Comparison of ENCODE assay signal across 23 cellular contexts in genomic region chr21:25292396-25292795, GRCh38.
DNase-seq lines count a peak whose midpoint lies in the region; ATAC-seq, FAIRE-seq and TF ChIP-seq lines count a peak whose summit lies in the region.
"Had no signal": no experiment of that assay in that cellular context is flagged by ENCODE, and none has a peak within 500 bp of the region (broad histone marks: within the 10 kb centered on the region; RNA-seq: fewer than 3 reads in every experiment).

No MANE protein-coding gene starts in this region.

- H3K4me3 Mint-ChIP-seq in H9, result no peak overlapping the region; a peak in 1 of 5 replicates
- H3K4me3 Mint-ChIP-seq: CD4-positive, alpha-beta T cell; CD8-positive, alpha-beta T cell had no signal

- H3K27ac ChIP-seq in H9 (ENCODE audit: insufficient read length, low read depth, low read length) (no peak overlapping the region), H1 (ENCODE audit: low read depth, low read length) (no peak overlapping the region), tibial nerve (no peak overlapping the region), upper lobe of right lung (no peak overlapping the region)
- H3K27ac ChIP-seq: BLaER1 had no signal

- no peak for TF ChIP-seq RAD21 in H1 (IDR thresholded peaks at IDR 0.05 in 1 of 2, conservative IDR thresholded peaks at IDR 0.05 in 1 of 2; ENCODE audit: low read depth in 2 of 2, low read length in 2 of 2)

- H4K5ac ChIP-seq in H9 (ENCODE audit: insufficient read length, low read depth, low read length), result no peak overlapping the region
- no peak overlapping the region for H4K5ac ChIP-seq in H1 (ENCODE audit: insufficient read length, low read depth, low read length)

- CTCF ChIA-PET in H1 (lab: Charles Lee; ENCODE audit: partially characterized antibody), result interaction anchor here (1.8 kb wide), 1 partner anchor 9 kb away, joined by 7 read pairs; no protein-coding TSS in a partner anchor

- H3K4me2 ChIP-seq in H9 (ENCODE audit: insufficient read depth, insufficient read length, low read length), result no peak overlapping the region
- H3K4me2 ChIP-seq in H1 (ENCODE audit: insufficient read depth in 1 of 2, low read depth in 2 of 2, low read length in 2 of 2), result no peak overlapping the region
- H3K4me2 ChIP-seq: BLaER1 had no signal

- no peak for FAIRE-seq in H1 (lab: Jason Lieb, UNC)
- FAIRE-seq: A204.1, D721Med, G401.6, GM12878, GM12892, GM18507 had no signal

- H3K4me3 ChIP-seq in H1 (ENCODE audit: extremely low read depth in 1 of 4, insufficient read depth in 2 of 4, low read depth in 3 of 4, low read length in 4 of 4), result no peak overlapping the region
- H3K4me3 ChIP-seq in tibial nerve, result no peak overlapping the region
- no peak overlapping the region for H3K4me3 ChIP-seq in upper lobe of right lung
- H3K4me3 ChIP-seq: BLaER1, GM12878 had no signal

- H3K79me1 ChIP-seq in H9 (ENCODE audit: insufficient read depth, low read depth, low read length, poor library complexity, severe bottlenecking), result no peaks in the 10 kb centered on the region
- no peaks in the 10 kb centered on the region for H3K79me1 ChIP-seq in H1 (ENCODE audit: low read depth, low read length)

- no peaks in the 10 kb centered on the region; a peak in 1 of 7 replicates for H3K36me3 Mint-ChIP-seq in H9 (ENCODE audit: insufficient read depth in 1 of 3, low read depth in 3 of 3)
- H3K36me3 Mint-ChIP-seq: CD8-positive, alpha-beta T cell had no signal

- no peaks in the 10 kb centered on the region for H3K36me3 ChIP-seq in H1 (ENCODE audit: control insufficient read depth in 2 of 4, insufficient read depth in 4 of 4, low read length in 3 of 4)
- no peaks in the 10 kb centered on the region for H3K36me3 ChIP-seq in tibial nerve
- no peaks in the 10 kb centered on the region for H3K36me3 ChIP-seq in upper lobe of right lung
- H3K36me3 ChIP-seq: BE2C, BLaER1 had no signal

- H3K23ac ChIP-seq in H9 (ENCODE audit: insufficient read length, low read depth, low read length), result no peak overlapping the region
- H3K23ac ChIP-seq in H1 (ENCODE audit: insufficient read length), result no peak overlapping the region

- H3K4ac ChIP-seq in H9 (ENCODE audit: low read depth, low read length) (no peak overlapping the region), H1 (replicated peaks; ENCODE audit: insufficient read length, low read depth, low read length) (no peak overlapping the region)

- no peak for TF ChIP-seq CTCF in H9 (conservative IDR thresholded peaks at IDR 0.05)
- no peak for TF ChIP-seq CTCF in H1 (IDR thresholded peaks at IDR 0.05; ENCODE audit: control extremely low read depth in 1 of 3, insufficient read depth in 1 of 3, low read depth in 1 of 3, low read length in 3 of 3)
- TF ChIP-seq CTCF in tibial nerve (IDR thresholded peaks at IDR 0.05), result no peak
- TF ChIP-seq CTCF in upper lobe of right lung (IDR thresholded peaks at IDR 0.05), result no peak

- H2BK20ac ChIP-seq in H9 (ENCODE audit: low read depth, low read length, poor library complexity, severe bottlenecking) (no peak overlapping the region), H1 (ENCODE audit: low read length) (0 out of 2 replicates have a peak overlapping the region, but pooled peaks have one; percentile 25)

- H4K20me1 ChIP-seq in H9 (ENCODE audit: control insufficient read depth, insufficient read depth, insufficient read length) (no peaks in the 10 kb centered on the region), H1 (replicated peaks in 1 of 2; ENCODE audit: control insufficient read depth in 1 of 2, insufficient read depth in 2 of 2, low read length in 2 of 2) (no peaks in the 10 kb centered on the region)
- H4K20me1 ChIP-seq: BLaER1 had no signal

- H3K18ac ChIP-seq in H9 (ENCODE audit: insufficient read length, low read depth, low read length) (no peak overlapping the region), H1 (ENCODE audit: extremely low read depth, low read length) (no peak overlapping the region)

- POLR2A ChIA-PET in H1 (lab: Charles Lee; ENCODE audit: partially characterized antibody), result no interaction called here

- no peak for ATAC-seq in upper lobe of right lung
- ATAC-seq: CD8-positive, alpha-beta T cell; GM12878 had no signal

- no peak overlapping the region for H4K91ac ChIP-seq in H9 (ENCODE audit: insufficient read length, low read depth, low read length)
- H4K91ac ChIP-seq in H1 (replicated peaks; ENCODE audit: insufficient read length, low read length), result no peak overlapping the region

- peak overlapping the region in 2 of 3 experiments; percentile 2 to 31; a peak in 2 of 7 replicates for H3K27ac Mint-ChIP-seq in H9
- H3K27ac Mint-ChIP-seq: CD4-positive, alpha-beta T cell; CD8-positive, alpha-beta T cell had no signal

- H2BK5ac ChIP-seq in H9 (ENCODE audit: insufficient read length, low read length), result no peak overlapping the region
- no peak overlapping the region for H2BK5ac ChIP-seq in H1 (ENCODE audit: low read depth, low read length)

- no CpG with 5 or more reads among the region's 6 CpGs for WGBS in H9 (ENCODE audit: extremely low coverage, insufficient read length, low lambda C conversion rate)
- 72% methylated on average over 6 of the region's 6 CpGs; no CpG with 5 or more reads in 1 of the 2 experiments for WGBS in H1 (ENCODE audit: extremely low coverage in 1 of 2, insufficient coverage in 1 of 2, insufficient read length in 1 of 2, insufficient replicate concordance in 2 of 2, low coverage in 1 of 2, low lambda C conversion rate in 2 of 2, missing lambda C conversion rate in 1 of 2), 2 experiments
- WGBS in tibial nerve, 2 donors, result 85 to 87% methylated on average over 6 of the region's 6 CpGs

- TF ChIP-seq EP300 in H1 (IDR thresholded peaks at IDR 0.05; ENCODE audit: borderline replicate concordance in 1 of 2, low read depth in 2 of 2, low read length in 2 of 2), result no peak
- no peak for TF ChIP-seq EP300 in tibial nerve (IDR thresholded peaks at IDR 0.05)

- H2BK15ac ChIP-seq in H9 (ENCODE audit: low read depth, low read length) (no peak overlapping the region), H1 (ENCODE audit: low read length) (no peak overlapping the region)

- H2BK12ac ChIP-seq in H9 (ENCODE audit: insufficient read length, low read depth, low read length), result no peak overlapping the region
- no peak overlapping the region for H2BK12ac ChIP-seq in H1 (ENCODE audit: low read depth, low read length)

- no peaks in the 10 kb centered on the region for H3K9me3 ChIP-seq in H9 (ENCODE audit: control insufficient read depth, low read depth, low read length)
- no peaks in the 10 kb centered on the region for H3K9me3 ChIP-seq in H1 (ENCODE audit: insufficient read depth in 2 of 2, low read depth in 1 of 2, low read length in 1 of 2)
- H3K9me3 ChIP-seq in tibial nerve, result no peaks in the 10 kb centered on the region
- H3K9me3 ChIP-seq in upper lobe of right lung, result no peaks in the 10 kb centered on the region
- H3K9me3 ChIP-seq: BE2C, BLaER1, Caco-2 had no signal

- H3K14ac ChIP-seq in H9 (ENCODE audit: insufficient read depth, low read length) (no peak overlapping the region), H1 (ENCODE audit: insufficient read length) (no peak overlapping the region)

- H2BK120ac ChIP-seq in H9 (ENCODE audit: low read depth, low read length, poor library complexity, severe bottlenecking), result no peak overlapping the region
- H2BK120ac ChIP-seq in H1 (replicated peaks; ENCODE audit: low read depth, low read length), result no peak overlapping the region

- H3K56ac ChIP-seq in H9 (ENCODE audit: insufficient read length, low read depth, low read length) (no peak overlapping the region), H1 (replicated peaks; ENCODE audit: insufficient read length, low read depth, low read length) (no peak overlapping the region)

- H3K27me3 Mint-ChIP-seq in H9 (ENCODE audit: low read depth), result no peaks in the 10 kb centered on the region; the same call in 1 of the 2 replicates
- H3K27me3 Mint-ChIP-seq: CD4-positive, alpha-beta T cell had no signal

- H3T11ph ChIP-seq in H9 (ENCODE audit: low read length), result no peak overlapping the region

- H2AK5ac ChIP-seq in H9 (ENCODE audit: insufficient read length, low read length), result no peak overlapping the region
- no peak overlapping the region for H2AK5ac ChIP-seq in H1 (ENCODE audit: low read depth, low read length)

- intact Hi-C loops in upper lobe of right lung (cut with DNase I), result no loop called here

- H3K4me1 ChIP-seq in H9 (ENCODE audit: insufficient read depth, low read length) (no peaks in the 10 kb centered on the region), H1 (replicated peaks in 1 of 4; ENCODE audit: control insufficient read depth in 3 of 4, insufficient read depth in 4 of 4, low read length in 3 of 4) (no peaks in the 10 kb centered on the region), tibial nerve (no peaks in the 10 kb centered on the region), upper lobe of right lung (no peaks in the 10 kb centered on the region)
- H3K4me1 ChIP-seq: BE2C, BLaER1, Caco-2 had no signal

- H3K23me2 ChIP-seq in H9 (ENCODE audit: insufficient read length, low read depth, low read length, poor library complexity, severe bottlenecking), result no peaks in the 10 kb centered on the region
- H3K23me2 ChIP-seq in H1 (ENCODE audit: low read depth, low read length), result no peaks in the 10 kb centered on the region

- no peaks in the 10 kb centered on the region for H3K27me3 ChIP-seq in H9 (ENCODE audit: insufficient read depth, low read length)
- peaks cover 0 to 1% (median 0%) of the 10 kb centered on the region in 4 experiments; a peak in 1 of 7 replicates for H3K27me3 ChIP-seq in H1 (replicated peaks in 1 of 4; ENCODE audit: control insufficient read depth in 3 of 4, extremely low read depth in 1 of 4, insufficient read depth in 3 of 4, low read length in 3 of 4)
- no peaks in the 10 kb centered on the region for H3K27me3 ChIP-seq in tibial nerve
- no peaks in the 10 kb centered on the region for H3K27me3 ChIP-seq in upper lobe of right lung
- H3K27me3 ChIP-seq: BE2C, BLaER1 had no signal

- H3K4me1 Mint-ChIP-seq in H9, result peaks cover 12 to 14% of the 10 kb centered on the region in 2 experiments

- DNase-seq in H9, result no peak
- no peak for DNase-seq in H1 (ENCODE audit: low read depth in 1 of 2, low spot score in 2 of 2)
- DNase-seq in iPS-NIHi11 (ENCODE audit: low spot score), result peak; percentile 17
- no peak for DNase-seq in tibial nerve (ENCODE audit: low spot score in 2 of 2)
- no peak for DNase-seq in GDM1 (lab: John Stamatoyannopoulos, UW)
- no peak for DNase-seq in NCI-H1417 treated with DMSO at 0.1 percent for 48 hours (lab: John Stamatoyannopoulos, UW)
- no peak for DNase-seq in upper lobe of right lung
- DNase-seq: 8988T; ACHN; BE2C; C1 segment of cervical spinal cord; Caco-2; Calu3; CD4-positive, alpha-beta T cell; CD8-positive, alpha-beta T cell; DMS79 treated with DMSO at 0.1 percent for 48 hours had no signal

- H3K9ac ChIP-seq in H9 (ENCODE audit: extremely low read depth, insufficient read length, low read length) (no peak overlapping the region), H1 (replicated peaks in 1 of 4; ENCODE audit: extremely low read depth in 1 of 4, low read depth in 3 of 4, low read length in 3 of 4) (no peak overlapping the region)
- H3K9ac ChIP-seq: BLaER1 had no signal

- H3K9me3 Mint-ChIP-seq in H9, result peaks cover 0 to 3% of the 10 kb centered on the region in 2 experiments; a peak in 3 of 5 replicates
- H3K9me3 Mint-ChIP-seq: CD4-positive, alpha-beta T cell; CD8-positive, alpha-beta T cell had no signal

- no peak overlapping the region for H4K8ac ChIP-seq in H9 (replicated peaks; ENCODE audit: insufficient read length, low read depth, low read length)
- H4K8ac ChIP-seq in H1 (ENCODE audit: extremely low read depth, insufficient read depth, low read length), result no peak overlapping the region

- H3K79me2 ChIP-seq in H9 (ENCODE audit: insufficient read depth, low read length) (no peaks in the 10 kb centered on the region), H1 (ENCODE audit: control insufficient read depth in 1 of 2, insufficient read depth in 2 of 2, low read length in 2 of 2) (no peaks in the 10 kb centered on the region)

- TF ChIP-seq POLR2A in H1 (IDR thresholded peaks at IDR 0.05; ENCODE audit: control extremely low read depth in 1 of 2, low read depth in 2 of 2, low read length in 2 of 2) (no peak), tibial nerve (IDR thresholded peaks at IDR 0.05) (no peak)

- no peak overlapping the region for H2AFZ ChIP-seq in H9 (ENCODE audit: low read length)
- no peak overlapping the region for H2AFZ ChIP-seq in H1 (ENCODE audit: low read length)
